Comparison of ENCODE assay signal across 23 cellular contexts in the genomic region with DNA sequence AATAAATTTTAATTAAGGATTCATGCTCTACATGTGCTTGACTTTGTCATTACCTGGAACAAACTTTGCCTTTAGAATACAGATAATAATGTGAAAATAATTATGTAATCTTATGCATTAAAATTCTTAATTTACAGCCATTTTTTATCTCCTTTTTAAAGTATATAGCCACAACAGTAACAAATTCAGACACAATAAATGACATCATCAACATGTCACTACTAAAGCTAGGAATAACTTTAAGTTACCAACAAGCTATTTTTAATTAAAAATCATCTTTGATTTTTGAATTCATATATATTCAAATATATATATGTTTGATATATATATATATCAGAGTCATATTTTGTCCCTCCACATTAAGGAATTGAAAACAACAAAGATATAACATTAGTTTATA.
DNase-seq lines count a peak whose midpoint lies in the region; ATAC-seq, FAIRE-seq and TF ChIP-seq lines count a peak whose summit lies in the region.
"Had no signal": no experiment of that assay in that cellular context is flagged by ENCODE, and none has a peak within 500 bp of the region (broad histone marks: within the 10 kb centered on the region; RNA-seq: fewer than 3 reads in every experiment).

No MANE protein-coding gene starts in this region.

- TF ChIP-seq RAD21 in HepG2 (CRISPR knock-in tag; IDR thresholded peaks at IDR 0.05) = no peak
- TF ChIP-seq RAD21 in neural cell (conservative IDR thresholded peaks at IDR 0.05) = no peak

- no peaks in the 10 kb centered on the region for H3K36me3 Mint-ChIP-seq in osteocyte (ENCODE audit: unreplicated experiment)
- H3K36me3 Mint-ChIP-seq: CD8-positive, alpha-beta T cell had no signal

- CTCF ChIA-PET in HepG2 (lab: Yijun Ruan, JAX; ENCODE audit: low intra/inter-chr PET ratio, low total read pairs) = no interaction called here

- FAIRE-seq in HepG2 (lab: Jason Lieb, UNC) (no peak), frontal cortex (lab: Jason Lieb, UNC) (peak; percentile 26), small intestine (lab: Jason Lieb, UNC) (peak; percentile 57)
- FAIRE-seq: A549, D721Med, G401.6, GM12891 had no signal

- H3K9ac ChIP-seq in HepG2 (ENCODE audit: insufficient read depth, low read depth, low read length) (no peak overlapping the region), neural cell (ENCODE audit: low read length) (peak overlapping the region; percentile 10)
- H3K9ac ChIP-seq: BLaER1 treated with 17β-estradiol and CSF1 and Interleukin-3, amounts not matched to agents 10 nM and 100 nM had no signal

- H3K27ac ChIP-seq in HepG2 (ENCODE audit: extremely low read length, insufficient read depth, low read length) (no peak overlapping the region), right lobe of liver (no peak overlapping the region), neural cell (ENCODE audit: low read length) (peak overlapping the region; percentile 82), small intestine (ENCODE audit: low read depth in 1 of 2, low read length in 1 of 2) (no peak overlapping the region)
- H3K27ac ChIP-seq: 22Rv1; A549; BLaER1 treated with 17β-estradiol and CSF1 and Interleukin-3, amounts not matched to agents 10 nM and 100 nM; C4-2B had no signal

- H3K4me2 ChIP-seq in HepG2 (ENCODE audit: low read depth, low read length) (no peak overlapping the region), neural cell (ENCODE audit: low read length) (peak overlapping the region; percentile 50)
- H3K4me2 ChIP-seq: A549; BLaER1 treated with 17β-estradiol and CSF1 and Interleukin-3, amounts not matched to agents 10 nM and 100 nM had no signal

- no peaks in the 10 kb centered on the region for H3K36me3 ChIP-seq in HepG2 (replicated peaks in 1 of 2; ENCODE audit: control insufficient read depth in 1 of 2, insufficient read depth in 2 of 2, low read length in 2 of 2)
- H3K36me3 ChIP-seq in right lobe of liver = no peaks in the 10 kb centered on the region
- H3K36me3 ChIP-seq in neural cell (ENCODE audit: insufficient read depth, low read length) = no peaks in the 10 kb centered on the region
- H3K36me3 ChIP-seq in small intestine (ENCODE audit: control insufficient read depth in 2 of 2, insufficient read depth in 2 of 2, low read length in 2 of 2) = no peaks in the 10 kb centered on the region
- H3K36me3 ChIP-seq: BLaER1 treated with 17β-estradiol and CSF1 and Interleukin-3, amounts not matched to agents 10 nM and 100 nM had no signal

- H3K4me1 Mint-ChIP-seq in osteocyte (ENCODE audit: unreplicated experiment) = peaks cover 9% of the 10 kb centered on the region
- H3K4me1 Mint-ChIP-seq: B cell had no signal

- POLR2A ChIA-PET in HepG2 (lab: Yijun Ruan, JAX) = no interaction called here

- H3K4me3 ChIP-seq in HepG2 (replicated peaks in 1 of 3; ENCODE audit: insufficient read depth in 1 of 3, low read depth in 2 of 3, low read length in 3 of 3) = no peak overlapping the region
- H3K4me3 ChIP-seq in right lobe of liver = no peak overlapping the region
- no peak overlapping the region for H3K4me3 ChIP-seq in neural cell (ENCODE audit: low read length)
- no peak overlapping the region for H3K4me3 ChIP-seq in small intestine (ENCODE audit: low read depth in 1 of 2, low read length in 2 of 2)
- H3K4me3 ChIP-seq: A549; BLaER1 treated with 17β-estradiol and CSF1 and Interleukin-3, amounts not matched to agents 10 nM and 100 nM had no signal

- no peak overlapping the region for H3K27ac Mint-ChIP-seq in osteocyte (ENCODE audit: unreplicated experiment)
- H3K27ac Mint-ChIP-seq: B cell; CD4-positive, alpha-beta T cell; CD8-positive, alpha-beta T cell had no signal

- no peak for ATAC-seq in HepG2
- no peak for ATAC-seq in right lobe of liver
- no peak for ATAC-seq in GM18517 (IDR thresholded peaks at IDR 0.05; ENCODE audit: unreplicated experiment)
- ATAC-seq: A549; CD8-positive, alpha-beta T cell had no signal

- H3F3A ChIP-seq in neural cell (ENCODE audit: insufficient read depth, low read length, poor library complexity, severe bottlenecking) = no peaks in the 10 kb centered on the region

- H3K4me1 ChIP-seq in HepG2 (ENCODE audit: insufficient read depth, low read length) (no peaks in the 10 kb centered on the region), right lobe of liver (no peaks in the 10 kb centered on the region), small intestine (ENCODE audit: control insufficient read depth in 2 of 2, insufficient read depth in 1 of 2, low read depth in 1 of 2, low read length in 1 of 2) (no peaks in the 10 kb centered on the region)
- H3K4me1 ChIP-seq: A549, Caco-2 had no signal

- DNase-seq in HepG2 (ENCODE audit: low spot score) (no peak), right lobe of liver (no peak), frontal cortex (ENCODE audit: low spot score in 2 of 2) (no peak), small intestine (no peak), osteocyte (ENCODE audit: extremely low spot score, unreplicated experiment) (no peak), NCI-H1417 treated with DMSO at 0.1 percent for 48 hours (lab: John Stamatoyannopoulos, UW) (no peak)
- DNase-seq: AML-193; Caco-2; Calu3; CD4-positive, alpha-beta T cell; CD8-positive, alpha-beta T cell; DMS79 treated with DMSO at 0.1 percent for 48 hours; GF-D8 had no signal

- H3K4me3 Mint-ChIP-seq in osteocyte (ENCODE audit: unreplicated experiment) = no peak overlapping the region
- H3K4me3 Mint-ChIP-seq: B cell; CD4-positive, alpha-beta T cell; CD8-positive, alpha-beta T cell had no signal

- H3K27me3 Mint-ChIP-seq in osteocyte (ENCODE audit: unreplicated experiment) = no peaks in the 10 kb centered on the region
- H3K27me3 Mint-ChIP-seq: B cell had no signal

- no peak for TF ChIP-seq CTCF in HepG2 (CRISPR knock-in tag; IDR thresholded peaks at IDR 0.05)
- TF ChIP-seq CTCF in right lobe of liver (IDR thresholded peaks at IDR 0.05) = no peak
- no peak for TF ChIP-seq CTCF in neural cell (IDR thresholded peaks at IDR 0.05; ENCODE audit: poor library complexity, severe bottlenecking)
- TF ChIP-seq CTCF in osteocyte (IDR thresholded peaks at IDR 0.05) = no peak

- H4K20me1 ChIP-seq in HepG2 (ENCODE audit: insufficient read depth, low read length) = no peaks in the 10 kb centered on the region
- H4K20me1 ChIP-seq in neural cell (ENCODE audit: insufficient read depth) = no peaks in the 10 kb centered on the region
- H4K20me1 ChIP-seq: BLaER1 treated with 17β-estradiol and CSF1 and Interleukin-3, amounts not matched to agents 10 nM and 100 nM had no signal

- H2AFZ ChIP-seq in HepG2 (ENCODE audit: low read length) (no peak overlapping the region), neural cell (ENCODE audit: low read depth, low read length) (no peak overlapping the region)

- no peaks in the 10 kb centered on the region for H3K9me3 ChIP-seq in HepG2 (ENCODE audit: low read length)
- H3K9me3 ChIP-seq in right lobe of liver = no peaks in the 10 kb centered on the region
- no peaks in the 10 kb centered on the region for H3K9me3 ChIP-seq in neural cell (ENCODE audit: low read length)
- no peaks in the 10 kb centered on the region for H3K9me3 ChIP-seq in small intestine (ENCODE audit: control insufficient read depth, low read depth)
- H3K9me3 ChIP-seq: A549, Caco-2 had no signal

- no peaks in the 10 kb centered on the region for H3K9me2 ChIP-seq in neural cell (ENCODE audit: insufficient read depth, low read length)

- intact Hi-C loops in HepG2 (cut with micrococcal nuclease; ENCODE audit: unreplicated experiment) = no loop called here
- intact Hi-C loops in right lobe of liver (cut with DNase I) = no loop called here

- no TSS peak for BruUV-seq in HepG2 (replicated peaks; lab: Mats Ljungman, UMichigan)

- in situ Hi-C loops in HepG2 (cut with HindIII; ENCODE audit: extremely low pct_ligation_motif_present, low pct_unique_long_range_greater_than_20kb) = no loop called here

- H3K79me2 ChIP-seq in HepG2 (ENCODE audit: insufficient read depth, low read length) (no peaks in the 10 kb centered on the region), neural cell (replicated peaks; ENCODE audit: insufficient read depth, low read length) (no peaks in the 10 kb centered on the region)

- no peaks in the 10 kb centered on the region for H3K9me3 Mint-ChIP-seq in osteocyte (ENCODE audit: unreplicated experiment)

- no peaks in the 10 kb centered on the region for H3K27me3 ChIP-seq in HepG2 (ENCODE audit: control insufficient read depth in 1 of 2, insufficient read depth in 2 of 2, low read length in 2 of 2)
- H3K27me3 ChIP-seq in right lobe of liver = no peaks in the 10 kb centered on the region
- no peaks in the 10 kb centered on the region for H3K27me3 ChIP-seq in neural cell (ENCODE audit: insufficient read depth, low read depth, low read length)
- no peaks in the 10 kb centered on the region for H3K27me3 ChIP-seq in small intestine (ENCODE audit: control insufficient read depth in 2 of 2, insufficient read depth in 2 of 2, low read length in 2 of 2)
- H3K27me3 ChIP-seq: BLaER1 treated with 17β-estradiol and CSF1 and Interleukin-3, amounts not matched to agents 10 nM and 100 nM had no signal

- TF ChIP-seq EP300 in HepG2 (IDR thresholded peaks at IDR 0.05; ENCODE audit: low read depth in 2 of 2, low read length in 2 of 2) (no peak), HepG2 (CRISPR knock-in tag; IDR thresholded peaks at IDR 0.05; ENCODE audit: borderline replicate concordance) (no peak), neural cell (conservative IDR thresholded peaks at IDR 0.05; ENCODE audit: poor library complexity, severe bottlenecking) (no peak)

- no peak for TF ChIP-seq POLR2A in HepG2 (IDR thresholded peaks at IDR 0.05; ENCODE audit: insufficient read depth in 1 of 2, low read depth in 2 of 2, low read length in 2 of 2)
- no peak for TF ChIP-seq POLR2A in right lobe of liver (IDR thresholded peaks at IDR 0.05)

TF ChIP-seq in HepG2, 621 proteins besides CTCF, POLR2A, EP300 and RAD21:
- peak; percentile 83 for TF ChIP-seq ATF7 (IDR thresholded peaks at IDR 0.05)
- TF ChIP-seq ATF7 (CRISPR knock-in tag; IDR thresholded peaks at IDR 0.05) = no peak
- no peak for TF ChIP-seq NPAS2 (CRISPR knock-in tag; IDR thresholded peaks at IDR 0.05; ENCODE audit: borderline replicate concordance)
- TF ChIP-seq PHF20 (CRISPR knock-in tag; IDR thresholded peaks at IDR 0.05) = no peak
- TF ChIP-seq CENPT (CRISPR knock-in tag; IDR thresholded peaks at IDR 0.05; ENCODE audit: low read depth) = no peak
- no peak for TF ChIP-seq ZNF383 (CRISPR knock-in tag; IDR thresholded peaks at IDR 0.05; ENCODE audit: borderline replicate concordance)

TF ChIP-seq in neural cell, 6 proteins besides CTCF, POLR2A, EP300 and RAD21 (continues in another document):
- TF ChIP-seq MXI1 (conservative IDR thresholded peaks at IDR 0.05; ENCODE audit: poor library complexity, severe bottlenecking) = no peak
- no peak for TF ChIP-seq SMC3 (conservative IDR thresholded peaks at IDR 0.05; ENCODE audit: poor library complexity)
- TF ChIP-seq POLR2AphosphoS5 (IDR thresholded peaks at IDR 0.05) = no peak
- TF ChIP-seq TAF1 (IDR thresholded peaks at IDR 0.05; ENCODE audit: low read depth) = no peak
